11 cellular contexts compared by ENCODE assay signal in genomic region chr17:61904094-61904710, GRCh38. TPM values are rescaled to one million over a fixed set of nuclear protein-coding genes. Genes with fewer than 3 reads are reported as not detected.
DNase-seq lines count a peak whose midpoint lies in the region; ATAC-seq and TF ChIP-seq lines count a peak whose summit lies in the region.
"Had no signal": no experiment of that assay in that cellular context is flagged by ENCODE, and none has a peak within 500 bp of the region (broad histone marks: within the 10 kb centered on the region; RNA-seq: fewer than 3 reads in every experiment).

No MANE protein-coding gene starts in this region.

- H3K27me3 Mint-ChIP-seq in activated T-helper 2 cell treated with anti-CD3 and anti-CD28 coated beads, Interferon-gamma antibody, Interleukin-2, Interleukin-4, amounts not matched to agents 10 μg/mL and 5 μg/mL and 100 μg/mL, durations not matched to agents 14 hours and 24 hours and 36 hours (ENCODE audit: low read depth) = no peaks in the 10 kb centered on the region

- in situ Hi-C loops in transverse colon (cut with MboI; ENCODE audit: low pct_ligation_motif_present in 1 of 4, low pct_unique_long_range_greater_than_20kb in 1 of 4, low sequenced_read_pairs in 3 of 4) = no loop called here

- H3K36me3 ChIP-seq in transverse colon (peaks cover 0 to 19% (median 5%) of the 10 kb centered on the region in 4 donors), thyroid gland (peaks cover 0 to 16% of the 10 kb centered on the region in 2 donors)

- H3K27ac ChIP-seq in transverse colon = peak overlapping the region in 1 of 4 donors; percentile 18
- H3K27ac ChIP-seq in thyroid gland = no peak overlapping the region
- H3K27ac ChIP-seq: right lobe of liver had no signal

- H3K4me1 Mint-ChIP-seq in activated T-helper 2 cell treated with anti-CD3 and anti-CD28 coated beads, Interferon-gamma antibody, Interleukin-2, Interleukin-4, amounts not matched to agents 10 μg/mL and 5 μg/mL and 100 μg/mL, durations not matched to agents 14 hours and 24 hours and 36 hours (ENCODE audit: low read depth) = no peaks in the 10 kb centered on the region

- H3K9me3 Mint-ChIP-seq in activated T-helper 2 cell treated with anti-CD3 and anti-CD28 coated beads, Interferon-gamma antibody, Interleukin-2, Interleukin-4, amounts not matched to agents 10 μg/mL and 5 μg/mL and 100 μg/mL, durations not matched to agents 14 hours and 24 hours and 36 hours = no peaks in the 10 kb centered on the region

- H3K4me3 ChIP-seq in transverse colon (no peak overlapping the region), thyroid gland (replicated peaks in 1 of 3) (no peak overlapping the region)
- H3K4me3 ChIP-seq: right lobe of liver had no signal

- H3K4me3 Mint-ChIP-seq in activated T-helper 2 cell treated with anti-CD3 and anti-CD28 coated beads, Interferon-gamma antibody, Interleukin-2, Interleukin-4, amounts not matched to agents 10 μg/mL and 5 μg/mL and 100 μg/mL, durations not matched to agents 14 hours and 24 hours and 36 hours (ENCODE audit: low read depth) = peak overlapping the region; percentile 13

- H3K27ac Mint-ChIP-seq in activated T-helper 2 cell treated with anti-CD3 and anti-CD28 coated beads, Interferon-gamma antibody, Interleukin-2, Interleukin-4, amounts not matched to agents 10 μg/mL and 5 μg/mL and 100 μg/mL, durations not matched to agents 14 hours and 24 hours and 36 hours = peak overlapping the region; percentile 42

- no peaks in the 10 kb centered on the region for H3K9me3 ChIP-seq in transverse colon
- H3K9me3 ChIP-seq in thyroid gland = no peaks in the 10 kb centered on the region
- H3K9me3 ChIP-seq: right lobe of liver had no signal

- TF ChIP-seq EP300 in transverse colon (IDR thresholded peaks at IDR 0.05; ENCODE audit: low read depth) = no peak

- peak; percentile 71 for ATAC-seq in HG03139 (IDR thresholded peaks at IDR 0.05; ENCODE audit: unreplicated experiment)
- ATAC-seq: left cardiac atrium had no signal

- peak; percentile 13 for DNase-seq in stimulated activated CD4-positive, alpha-beta T cell treated with anti-CD3 and anti-CD28 coated beads, Interleukin-15, amount 100 ng/mL, for 24 hours
- no peak for DNase-seq in stimulated activated CD4-positive, alpha-beta T cell treated with anti-CD3 and anti-CD28 coated beads, Interleukin-12 subunit alpha, Interleukin-12 subunit beta, amount 100 ng/mL, for 4 hours
- DNase-seq in activated T-helper 2 cell treated with anti-CD3 and anti-CD28 coated beads, Interferon-gamma antibody, Interleukin-2, Interleukin-4, amounts not matched to agents 10 μg/mL and 5 μg/mL and 100 μg/mL, durations not matched to agents 14 hours and 24 hours and 36 hours (ENCODE audit: low spot score) = no peak
- DNase-seq in transverse colon = peak; percentile 30
- DNase-seq in NCI-H146 (lab: John Stamatoyannopoulos, UW) = no peak
- DNase-seq in thyroid gland = no peak
- no peak for DNase-seq in DMS 273 (lab: John Stamatoyannopoulos, UW; ENCODE audit: unreplicated experiment)
- DNase-seq: IMR-90, left cardiac atrium, right lobe of liver had no signal

- H3K4me1 ChIP-seq in transverse colon = no peaks in the 10 kb centered on the region
- no peaks in the 10 kb centered on the region for H3K4me1 ChIP-seq in thyroid gland
- H3K4me1 ChIP-seq: right lobe of liver had no signal

- peaks cover 57% of the 10 kb centered on the region for H3K36me3 Mint-ChIP-seq in activated T-helper 2 cell treated with anti-CD3 and anti-CD28 coated beads, Interferon-gamma antibody, Interleukin-2, Interleukin-4, amounts not matched to agents 10 μg/mL and 5 μg/mL and 100 μg/mL, durations not matched to agents 14 hours and 24 hours and 36 hours (ENCODE audit: low read depth)

- 80 to 86% methylated on average over 5 of the region's 5 CpGs for WGBS in transverse colon (ENCODE audit: low coverage in 1 of 2), 2 donors
- 77 to 98% methylated on average over 5 of the region's 5 CpGs for WGBS in thyroid gland, 2 donors

- H3K27me3 ChIP-seq in transverse colon (no peaks in the 10 kb centered on the region), thyroid gland (no peaks in the 10 kb centered on the region)
- H3K27me3 ChIP-seq: right lobe of liver had no signal

- TF ChIP-seq POLR2A in transverse colon (IDR thresholded peaks at IDR 0.05) (no peak), thyroid gland (IDR thresholded peaks at IDR 0.05) (no peak)

- intact Hi-C loops in activated T-helper 2 cell treated with anti-CD3 and anti-CD28 coated beads, Interferon-gamma antibody, Interleukin-2, Interleukin-4, amounts not matched to agents 10 μg/mL and 5 μg/mL and 100 μg/mL, durations not matched to agents 14 hours and 24 hours and 36 hours (cut with micrococcal nuclease) = no loop called here
- intact Hi-C loops in transverse colon (cut with DNase I; ENCODE audit: low total_unique reads) (no loop called here), thyroid gland (cut with DNase I) (no loop called here)

- TF ChIP-seq CTCF in transverse colon (IDR thresholded peaks at IDR 0.05) (no peak), thyroid gland (IDR thresholded peaks at IDR 0.05) (no peak)

RNA-seq across cellular contexts. Expression of gene INTS2, which starts 23.6 kb away (rescaled TPM):
- 28.4 and 29.2 TPM in 2 replicates for total RNA-seq in activated T-helper 2 cell treated with anti-CD3 and anti-CD28 coated beads, Interferon-gamma antibody, Interleukin-2, Interleukin-4, amounts not matched to agents 10 μg/mL and 5 μg/mL and 100 μg/mL, durations not matched to agents 14 hours and 24 hours and 36 hours
- 10 to 100 TPM in 1 of 4 donors, 1 to 10 TPM in 3; 1.9 to 17.7 (median 7.9) TPM for total RNA-seq in transverse colon
- 10 to 100 TPM; 10.9 to 16.1 (median 13.5) TPM for total RNA-seq in thyroid gland

RNA-seq across cellular contexts. Expression of gene BRIP1, which starts 40.9 kb away (rescaled TPM):
- total RNA-seq in activated T-helper 2 cell treated with anti-CD3 and anti-CD28 coated beads, Interferon-gamma antibody, Interleukin-2, Interleukin-4, amounts not matched to agents 10 μg/mL and 5 μg/mL and 100 μg/mL, durations not matched to agents 14 hours and 24 hours and 36 hours = 16.4 and 16.9 TPM in 2 replicates
- total RNA-seq in transverse colon (1 to 10 TPM in 3 of 4 donors, under 1 TPM in 1; 0.80 to 1.9 (median 1.2) TPM), thyroid gland (under 1 TPM in 1 of 4 donors, not detected in 3; 0.40 TPM)

Comparison
In these comparisons a context has a peak if more than half of its experiments do, and no peak if none do; other contexts are left out.
1. DNase-seq: peak in stimulated activated CD4-positive, alpha-beta T cell treated with anti-CD3 and anti-CD28 coated beads, Interleukin-15, amount 100 ng/mL, for 24 hours (single experiment) and transverse colon (single experiment); none in stimulated activated CD4-positive, alpha-beta T cell treated with anti-CD3 and anti-CD28 coated beads, Interleukin-12 subunit alpha, Interleukin-12 subunit beta, amount 100 ng/mL, for 4 hours (single experiment), activated T-helper 2 cell treated with anti-CD3 and anti-CD28 coated beads, Interferon-gamma antibody, Interleukin-2, Interleukin-4, amounts not matched to agents 10 μg/mL and 5 μg/mL and 100 μg/mL, durations not matched to agents 14 hours and 24 hours and 36 hours (single experiment), NCI-H146 (single experiment), thyroid gland (0 of 2) and DMS 273 (single experiment).